Comparison of ENCODE assay signal across 17 cellular contexts in the genomic region with DNA sequence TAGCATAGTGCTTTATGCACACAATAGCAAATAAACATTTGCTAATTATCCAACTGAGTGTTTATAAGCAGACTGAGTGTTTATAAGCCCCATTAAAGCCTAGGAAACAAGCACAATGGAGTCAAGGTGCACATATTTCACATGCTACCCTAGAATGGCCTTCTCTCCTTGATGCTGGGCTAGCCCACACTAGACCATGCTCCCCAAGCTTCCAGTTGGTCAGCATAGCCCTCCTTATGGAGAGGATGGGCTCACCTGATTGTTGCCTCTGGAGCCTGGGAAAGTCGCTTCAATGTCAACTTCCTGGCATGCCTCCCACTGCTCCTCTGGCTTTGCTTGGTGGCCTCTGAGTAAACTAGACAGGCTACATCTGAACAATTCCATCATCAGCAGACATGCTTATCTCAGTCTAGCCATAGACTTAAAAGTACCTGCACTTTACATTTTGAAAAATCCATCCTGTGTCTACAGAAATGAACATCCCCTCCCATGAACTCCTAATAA.
DNase-seq lines count a peak whose midpoint lies in the region; ATAC-seq, FAIRE-seq and TF ChIP-seq lines count a peak whose summit lies in the region.
"Had no signal": no experiment of that assay in that cellular context is flagged by ENCODE, and none has a peak within 500 bp of the region (broad histone marks: within the 10 kb centered on the region; RNA-seq: fewer than 3 reads in every experiment).

No MANE protein-coding gene starts in this region.

- DNase-seq in COR-L47 (lab: John Stamatoyannopoulos, UW): peak; percentile 56
- DNase-seq in H1 (ENCODE audit: low read depth in 1 of 2, low spot score in 2 of 2): no peak
- DNase-seq in neural crest cell (ENCODE audit: low read depth, low spot score): no peak
- DNase-seq in colonic mucosa: no peak
- DNase-seq in UCSD-AML1 (lab: John Stamatoyannopoulos, UW; ENCODE audit: unreplicated experiment): no peak
- DNase-seq: BE2C; CD8-positive, alpha-beta T cell; NCI-H1092; NCI-H2227 treated with DMSO at 0.1 percent for 48 hours; NCI-H82; SHP77; T-helper 17 cell had no signal

- no peak overlapping the region for H2AK5ac ChIP-seq in H1 (ENCODE audit: low read depth, low read length)

- CTCF ChIA-PET in H1 (lab: Charles Lee; ENCODE audit: partially characterized antibody): no interaction called here

- intact Hi-C loops in colonic mucosa (cut with DNase I): no loop called here

- H3K79me2 ChIP-seq in Loucy (ENCODE audit: insufficient read depth, low read length) (no peaks in the 10 kb centered on the region), H1 (ENCODE audit: control insufficient read depth in 1 of 2, insufficient read depth in 2 of 2, low read length in 2 of 2) (no peaks in the 10 kb centered on the region)

- no peak overlapping the region for H3K4ac ChIP-seq in H1 (replicated peaks; ENCODE audit: insufficient read length, low read depth, low read length)

- no peak for TF ChIP-seq EP300 in H1 (IDR thresholded peaks at IDR 0.05; ENCODE audit: borderline replicate concordance in 1 of 2, low read depth in 2 of 2, low read length in 2 of 2)

- no peak for TF ChIP-seq RAD21 in H1 (IDR thresholded peaks at IDR 0.05 in 1 of 2, conservative IDR thresholded peaks at IDR 0.05 in 1 of 2; ENCODE audit: low read depth in 2 of 2, low read length in 2 of 2)

- H3K9me2 ChIP-seq in Loucy (replicated peaks; ENCODE audit: low read depth, low read length): no peaks in the 10 kb centered on the region

- no peaks in the 10 kb centered on the region for H3K23me2 ChIP-seq in H1 (ENCODE audit: low read depth, low read length)

- H2BK15ac ChIP-seq in H1 (ENCODE audit: low read length): no peak overlapping the region

- 93% methylated on average over 1 of the region's 1 CpG; no CpG with 5 or more reads in 1 of the 2 experiments for whole genome bisulfite sequencing in H1 (ENCODE audit: extremely low coverage in 1 of 2, insufficient coverage in 1 of 2, insufficient read length in 1 of 2, insufficient replicate concordance in 2 of 2, low coverage in 1 of 2, low lambda C conversion rate in 2 of 2, missing lambda C conversion rate in 1 of 2), 2 experiments

- H4K91ac ChIP-seq in H1 (replicated peaks; ENCODE audit: insufficient read length, low read length): no peak overlapping the region

- peaks cover 19% of the 10 kb centered on the region for H3K4me1 Mint-ChIP-seq in neural crest cell
- H3K4me1 Mint-ChIP-seq: T-helper 17 cell had no signal

- H3K9ac ChIP-seq in Loucy (ENCODE audit: low read depth, low read length, poor library complexity, severe bottlenecking): no peak overlapping the region
- no peak overlapping the region for H3K9ac ChIP-seq in H1 (replicated peaks in 1 of 4; ENCODE audit: extremely low read depth in 1 of 4, low read depth in 3 of 4, low read length in 3 of 4)
- H3K9ac ChIP-seq in colonic mucosa (ENCODE audit: low read depth in 2 of 2, low read length in 2 of 2): no peak overlapping the region

- H2AFZ ChIP-seq in Loucy (ENCODE audit: low read length) (peak overlapping the region; percentile 37; the same call in 1 of the 2 replicates), H1 (ENCODE audit: low read length) (0 out of 2 replicates have a peak overlapping the region, but pooled peaks have one; percentile 15)

- H2BK20ac ChIP-seq in H1 (ENCODE audit: low read length): no peak overlapping the region

- H3K36me3 Mint-ChIP-seq in neural crest cell (ENCODE audit: low read depth): no peaks in the 10 kb centered on the region
- H3K36me3 Mint-ChIP-seq: CD8-positive, alpha-beta T cell had no signal

- H2BK12ac ChIP-seq in H1 (ENCODE audit: low read depth, low read length): no peak overlapping the region

- peak overlapping the region; percentile 21 for H3K27ac Mint-ChIP-seq in neural crest cell (ENCODE audit: unreplicated experiment)
- H3K27ac Mint-ChIP-seq: CD8-positive, alpha-beta T cell; T-helper 17 cell had no signal

- no peaks in the 10 kb centered on the region for H3F3A ChIP-seq in Loucy (ENCODE audit: low read depth)

- no peak for TF ChIP-seq POLR2A in H1 (IDR thresholded peaks at IDR 0.05; ENCODE audit: control extremely low read depth in 1 of 2, low read depth in 2 of 2, low read length in 2 of 2)

- H3K9me3 ChIP-seq in Loucy (ENCODE audit: insufficient read depth, low read depth, low read length): no peaks in the 10 kb centered on the region
- H3K9me3 ChIP-seq in H1 (ENCODE audit: insufficient read depth in 2 of 2, low read depth in 1 of 2, low read length in 1 of 2): no peaks in the 10 kb centered on the region
- H3K9me3 ChIP-seq in colonic mucosa: no peaks in the 10 kb centered on the region
- H3K9me3 ChIP-seq: BE2C had no signal

- H3K18ac ChIP-seq in H1 (ENCODE audit: extremely low read depth, low read length): no peak overlapping the region

- H3K4me2 ChIP-seq in Loucy (ENCODE audit: low read depth, low read length, poor library complexity, severe bottlenecking) (no peak overlapping the region), H1 (ENCODE audit: insufficient read depth in 1 of 2, low read depth in 2 of 2, low read length in 2 of 2) (no peak overlapping the region)

- no peak overlapping the region for H3K56ac ChIP-seq in H1 (replicated peaks; ENCODE audit: insufficient read length, low read depth, low read length)

- H3K4me1 ChIP-seq in Loucy (ENCODE audit: insufficient read depth, low read length, poor library complexity, severe bottlenecking) (peaks cover 20% of the 10 kb centered on the region), H1 (replicated peaks in 1 of 4; ENCODE audit: control insufficient read depth in 3 of 4, insufficient read depth in 4 of 4, low read length in 3 of 4) (no peaks in the 10 kb centered on the region; a peak in 1 of 7 replicates), colonic mucosa (no peaks in the 10 kb centered on the region)

- TF ChIP-seq CTCF in Loucy (conservative IDR thresholded peaks at IDR 0.05; ENCODE audit: low read length): no peak
- no peak for TF ChIP-seq CTCF in H1 (IDR thresholded peaks at IDR 0.05; ENCODE audit: control extremely low read depth in 1 of 3, insufficient read depth in 1 of 3, low read depth in 1 of 3, low read length in 3 of 3)
- TF ChIP-seq CTCF in neural crest cell (conservative IDR thresholded peaks at IDR 0.05): no peak
- no peak for TF ChIP-seq CTCF in colonic mucosa (IDR thresholded peaks at IDR 0.05)

- H3K27me3 Mint-ChIP-seq in neural crest cell (ENCODE audit: low read depth): no peaks in the 10 kb centered on the region

- ATAC-seq in SK-N-SH treated with all-trans-retinoic acid at 6 μM for 48 hours: no peak
- ATAC-seq: CD8-positive, alpha-beta T cell; HCT116; K562; T-helper 17 cell had no signal

- no peak overlapping the region for H4K5ac ChIP-seq in H1 (ENCODE audit: insufficient read length, low read depth, low read length)

- H2BK5ac ChIP-seq in H1 (ENCODE audit: low read depth, low read length): no peak overlapping the region

- H3K79me1 ChIP-seq in H1 (ENCODE audit: low read depth, low read length): no peaks in the 10 kb centered on the region

- no peak overlapping the region for H3K4me3 Mint-ChIP-seq in neural crest cell
- H3K4me3 Mint-ChIP-seq: CD8-positive, alpha-beta T cell; T-helper 17 cell had no signal

- no peak overlapping the region for H3K14ac ChIP-seq in H1 (ENCODE audit: insufficient read length)

- peaks cover 2% of the 10 kb centered on the region for H3K9me3 Mint-ChIP-seq in neural crest cell
- H3K9me3 Mint-ChIP-seq: CD8-positive, alpha-beta T cell had no signal

- H3K4me3 ChIP-seq in Loucy (ENCODE audit: low read length, poor library complexity, severe bottlenecking) (no peak overlapping the region), H1 (ENCODE audit: extremely low read depth in 1 of 4, insufficient read depth in 2 of 4, low read depth in 3 of 4, low read length in 4 of 4) (no peak overlapping the region), colonic mucosa (no peak overlapping the region)
- H3K4me3 ChIP-seq: K562 had no signal

- H3K23ac ChIP-seq in H1 (ENCODE audit: insufficient read length): no peak overlapping the region

- H3K36me3 ChIP-seq in Loucy (ENCODE audit: insufficient read depth, low read length): no peaks in the 10 kb centered on the region
- no peaks in the 10 kb centered on the region for H3K36me3 ChIP-seq in H1 (ENCODE audit: control insufficient read depth in 2 of 4, insufficient read depth in 4 of 4, low read length in 3 of 4)
- no peaks in the 10 kb centered on the region for H3K36me3 ChIP-seq in colonic mucosa
- H3K36me3 ChIP-seq: BE2C had no signal

- POLR2A ChIA-PET in H1 (lab: Charles Lee; ENCODE audit: partially characterized antibody): interaction anchor here (0.5 kb wide), 1 partner anchor 13 kb away, joined by 3 read pairs; no protein-coding TSS in a partner anchor

- H4K8ac ChIP-seq in H1 (ENCODE audit: extremely low read depth, insufficient read depth, low read length): no peak overlapping the region

- no peak overlapping the region for H3K27ac ChIP-seq in H1 (ENCODE audit: low read depth, low read length)
- no peak overlapping the region for H3K27ac ChIP-seq in colonic mucosa

- H4K20me1 ChIP-seq in Loucy (ENCODE audit: insufficient read depth, low read length, poor library complexity, severe bottlenecking): no peaks in the 10 kb centered on the region
- H4K20me1 ChIP-seq in H1 (replicated peaks in 1 of 2; ENCODE audit: control insufficient read depth in 1 of 2, insufficient read depth in 2 of 2, low read length in 2 of 2): no peaks in the 10 kb centered on the region

- FAIRE-seq in H1 (lab: Jason Lieb, UNC): no peak
- FAIRE-seq: K562, RCC 7860 had no signal

- H3K27me3 ChIP-seq in Loucy (ENCODE audit: insufficient read depth, low read length, poor library complexity, severe bottlenecking) (no peaks in the 10 kb centered on the region), H1 (replicated peaks in 1 of 4; ENCODE audit: control insufficient read depth in 3 of 4, extremely low read depth in 1 of 4, insufficient read depth in 3 of 4, low read length in 3 of 4) (peaks cover 0 to 1% (median 0%) of the 10 kb centered on the region in 4 experiments; a peak in 1 of 7 replicates), colonic mucosa (no peaks in the 10 kb centered on the region)
- H3K27me3 ChIP-seq: BE2C had no signal

- no peak overlapping the region for H2BK120ac ChIP-seq in H1 (replicated peaks; ENCODE audit: low read depth, low read length)

TF ChIP-seq in H1, 55 proteins besides CTCF, POLR2A, EP300 and RAD21 (continues in another document):
- TF ChIP-seq NANOG (IDR thresholded peaks at IDR 0.05; ENCODE audit: insufficient read depth, low read depth, low read length, poor library complexity, severe bottlenecking): no peak
- TF ChIP-seq HDAC6 (IDR thresholded peaks at IDR 0.05; ENCODE audit: low read depth, low read length): no peak
- TF ChIP-seq PHF8 (conservative IDR thresholded peaks at IDR 0.05; ENCODE audit: low read depth, low read length): no peak
- no peak for TF ChIP-seq EZH2 (IDR thresholded peaks at IDR 0.05; ENCODE audit: low read depth, low read length, severe bottlenecking)

TF ChIP-seq in SK-N-SH treated with all-trans-retinoic acid at 6 μM for 48 hours, 23 proteins besides CTCF, POLR2A, EP300 and RAD21 (continues in another document):
- TF ChIP-seq ISL1 (CRISPR knock-in tag; IDR thresholded peaks at IDR 0.05) (no peak), TOX (CRISPR knock-in tag; IDR thresholded peaks at IDR 0.05; ENCODE audit: borderline replicate concordance) (no peak)
